Comparison of ENCODE assay signal across 11 cellular contexts in the genomic region with DNA sequence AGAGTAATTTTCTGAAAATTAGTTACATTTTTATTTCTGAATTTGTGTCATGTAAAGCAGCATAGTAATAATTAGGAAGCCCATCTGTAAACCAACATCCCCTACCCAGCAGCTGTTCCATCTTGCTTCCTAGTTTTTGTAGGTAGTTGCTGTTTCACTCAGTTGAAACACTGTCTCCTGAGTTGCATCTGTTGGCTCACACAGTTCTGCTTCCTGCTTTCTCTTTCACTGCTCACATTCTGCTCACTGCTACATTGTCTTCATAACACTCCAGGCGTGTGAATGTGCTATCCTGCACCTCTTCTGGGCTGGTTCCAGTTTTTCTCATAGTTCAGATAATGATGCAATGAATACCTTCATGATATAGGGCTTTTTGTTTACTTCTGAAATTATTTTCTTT.
DNase-seq lines count a peak whose midpoint lies in the region; ATAC-seq and TF ChIP-seq lines count a peak whose summit lies in the region.
"Had no signal": no experiment of that assay in that cellular context is flagged by ENCODE, and none has a peak within 500 bp of the region (broad histone marks: within the 10 kb centered on the region; RNA-seq: fewer than 3 reads in every experiment).

No MANE protein-coding gene starts in this region.

- ATAC-seq in GM19025 (IDR thresholded peaks at IDR 0.05; ENCODE audit: low read depth, unreplicated experiment) (peak; percentile 95), GM21717 (IDR thresholded peaks at IDR 0.05; ENCODE audit: unreplicated experiment) (peak; percentile 94), HG03159 (IDR thresholded peaks at IDR 0.05; ENCODE audit: unreplicated experiment) (peak; percentile 93), right lobe of liver (no peak)

- no peaks in the 10 kb centered on the region for H3K4me1 ChIP-seq in right lobe of liver
- H3K4me1 ChIP-seq: HAP-1 had no signal

- H3K9me3 ChIP-seq in right lobe of liver, result no peaks in the 10 kb centered on the region
- H3K9me3 ChIP-seq: HAP-1 had no signal

- DNase-seq in pons (ENCODE audit: low spot score) (peak; percentile 38), mucosa of gallbladder (ENCODE audit: low spot score) (no peak), right lobe of liver (no peak), foreskin fibroblast (no peak)
- DNase-seq: activated gamma-delta T cell treated with Interleukin-2 at 50 U/mL for 16 hours; DMS153; stimulated activated CD8-positive, alpha-beta memory T cell treated with anti-CD3 and anti-CD28 coated beads, Interleukin-4, amount 100 ng/mL, for 48 hours had no signal

- TF ChIP-seq CTCF in right lobe of liver (IDR thresholded peaks at IDR 0.05) (no peak), foreskin fibroblast (IDR thresholded peaks at IDR 0.05; ENCODE audit: low read depth, low read length) (no peak)

- H3K4me3 ChIP-seq in right lobe of liver (no peak overlapping the region), foreskin fibroblast (ENCODE audit: low read depth in 1 of 2, low read length in 2 of 2) (no peak overlapping the region)
- H3K4me3 ChIP-seq: HAP-1 had no signal

- H3K36me3 ChIP-seq in right lobe of liver, result no peaks in the 10 kb centered on the region
- H3K36me3 ChIP-seq: HAP-1 had no signal

- no peak for TF ChIP-seq POLR2A in right lobe of liver (IDR thresholded peaks at IDR 0.05)

- WGBS in right lobe of liver (ENCODE audit: insufficient coverage, low coverage, low lambda C conversion rate, missing lambda C conversion rate), result 14% methylated on average over 1 of the region's 1 CpG

- no peaks in the 10 kb centered on the region for H3K27me3 ChIP-seq in right lobe of liver

- intact Hi-C loops in right lobe of liver (cut with DNase I), result no loop called here

- no peak overlapping the region for H3K27ac ChIP-seq in right lobe of liver

Comparison
In these comparisons a context has a peak if more than half of its experiments do, and no peak if none do; other contexts are left out.
1. ATAC-seq: peak in GM19025 (single experiment), GM21717 (single experiment) and HG03159 (single experiment); none in right lobe of liver (0 of 4).